ENCODE assay signal across 8 cellular contexts in genomic region chr7:117750612-117751563, GRCh38.
A peak's percentile ranks its signal among the peaks of the same experiment; 100 is the strongest.
DNase-seq lines count a peak whose midpoint lies in the region; ATAC-seq and TF ChIP-seq lines count a peak whose summit lies in the region.

No MANE protein-coding gene starts in this region.

- H3K4me1 ChIP-seq in A673 (ENCODE audit: insufficient read depth, low read length, poor library complexity, severe bottlenecking), result peaks cover 15% of the 10 kb centered on the region
- H3K4me1 ChIP-seq in CD8-positive, alpha-beta T cell (ENCODE audit: insufficient read depth, low read length), result no peaks in the 10 kb centered on the region

- no peaks in the 10 kb centered on the region for H3K9me3 ChIP-seq in A673 (ENCODE audit: low read depth, low read length, poor library complexity, severe bottlenecking)
- no peaks in the 10 kb centered on the region for H3K9me3 ChIP-seq in CD8-positive, alpha-beta T cell (ENCODE audit: low read length)

- H3K27ac Mint-ChIP-seq in CD8-positive, alpha-beta T cell, result no peak overlapping the region

- H3K4me3 Mint-ChIP-seq in CD8-positive, alpha-beta T cell, result no peak overlapping the region

- no peak overlapping the region for H3K27ac ChIP-seq in A673 (ENCODE audit: low read depth, low read length, poor library complexity, severe bottlenecking)
- H3K27ac ChIP-seq in CD8-positive, alpha-beta T cell (ENCODE audit: low read depth, low read length), result no peak overlapping the region

- H3K4me3 ChIP-seq in A673 (ENCODE audit: low read depth, low read length, poor library complexity, severe bottlenecking) (no peak overlapping the region), epithelial cell of proximal tubule (ENCODE audit: low read depth, low read length) (no peak overlapping the region), retinal pigment epithelial cell (ENCODE audit: low read length) (no peak overlapping the region)
- H3K4me3 ChIP-seq in CD8-positive, alpha-beta T cell (ENCODE audit: low read depth, low read length), result no peak overlapping the region

- TF ChIP-seq CTCF in A673 (conservative IDR thresholded peaks at IDR 0.05; ENCODE audit: low read depth, low read length) (peak; percentile 74), GM20000 (IDR thresholded peaks at IDR 0.05; ENCODE audit: extremely low read depth, missing control alignments) (peak; percentile 53), epithelial cell of proximal tubule (conservative IDR thresholded peaks at IDR 0.05; ENCODE audit: low read depth, low read length) (peak; percentile 69), retinal pigment epithelial cell (conservative IDR thresholded peaks at IDR 0.05; ENCODE audit: low read depth, low read length) (peak; percentile 65)
- no peak for TF ChIP-seq CTCF in CD8-positive, alpha-beta T cell (IDR thresholded peaks at IDR 0.05)

- DNase-seq in A673 (ENCODE audit: low spot score), result peak; percentile 66
- peak; percentile 15 for DNase-seq in GM20000 (ENCODE audit: low spot score)
- DNase-seq in OCI-M1 (lab: John Stamatoyannopoulos, UW), result peak; percentile 30
- no peak for DNase-seq in epithelial cell of proximal tubule (ENCODE audit: low read depth)
- peak; percentile 2 for DNase-seq in retinal pigment epithelial cell (ENCODE audit: low read depth)
- no peak for DNase-seq in DMS153 treated with DMSO at 0.1 percent for 48 hours (lab: John Stamatoyannopoulos, UW; ENCODE audit: unreplicated experiment)
- no peak for DNase-seq in CD8-positive, alpha-beta T cell
- DNase-seq in D341Med (ENCODE audit: low spot score), result no peak

- POLR2A ChIA-PET in A673 (lab: Charles Lee; ENCODE audit: low non-redundant PET), result interaction anchor here (0.6 kb wide), 1 partner anchor 219 kb away, joined by 3 read pairs; no protein-coding TSS in a partner anchor
- POLR2A ChIA-PET in CD8-positive, alpha-beta T cell (lab: Charles Lee), result interaction anchor here (0.6 kb wide), 1 partner anchor 446 kb away, joined by 3 read pairs; no protein-coding TSS in a partner anchor

- no peaks in the 10 kb centered on the region for H3K27me3 Mint-ChIP-seq in CD8-positive, alpha-beta T cell (ENCODE audit: low read depth)

- no peaks in the 10 kb centered on the region for H3K36me3 Mint-ChIP-seq in CD8-positive, alpha-beta T cell

- no peaks in the 10 kb centered on the region for H3K36me3 ChIP-seq in A673 (ENCODE audit: insufficient read depth, low read length, poor library complexity, severe bottlenecking)
- no peaks in the 10 kb centered on the region for H3K36me3 ChIP-seq in CD8-positive, alpha-beta T cell (ENCODE audit: insufficient read depth, low read length)

- no peaks in the 10 kb centered on the region for H3K9me3 Mint-ChIP-seq in CD8-positive, alpha-beta T cell

- no TSS peak for BruUV-seq in A673 (replicated peaks; lab: Mats Ljungman, UMichigan)

- CTCF ChIA-PET in A673 (lab: Charles Lee), result interaction anchor here (0.7 to 1.4 kb wide), 3 partner anchors 260 to 403 kb away, joined by 3 to 5 read pairs (median 3); no protein-coding TSS in a partner anchor
- CTCF ChIA-PET in CD8-positive, alpha-beta T cell (lab: Charles Lee), result no interaction called here

- intact Hi-C loops in A673 (cut with micrococcal nuclease; ENCODE audit: unreplicated experiment), result loop anchor here (2.0 to 10.0 kb wide), 6 partner anchors 122 to 446 kb away; partner anchors contain the start of gene CTTNBP2
- intact Hi-C loops in CD8-positive, alpha-beta T cell (cut with DNase I, micrococcal nuclease), result no loop called here

- H3K27me3 ChIP-seq in A673 (replicated peaks; ENCODE audit: insufficient read depth, low read depth, low read length, poor library complexity), result no peaks in the 10 kb centered on the region
- no peaks in the 10 kb centered on the region for H3K27me3 ChIP-seq in CD8-positive, alpha-beta T cell (ENCODE audit: insufficient read depth, low read length)

- no peak for ATAC-seq in CD8-positive, alpha-beta T cell

- no peaks in the 10 kb centered on the region for H3K4me1 Mint-ChIP-seq in CD8-positive, alpha-beta T cell (ENCODE audit: low read depth)

Comparison
In these comparisons a context has a peak if more than half of its experiments do, and no peak if none do; other contexts are left out.
1. DNase-seq: peak in A673 (single experiment), GM20000 (single experiment), OCI-M1 (single experiment) and retinal pigment epithelial cell (single experiment); none in epithelial cell of proximal tubule (single experiment), DMS153 treated with DMSO at 0.1 percent for 48 hours (single experiment), CD8-positive, alpha-beta T cell (0 of 7) and D341Med (single experiment).